In the genomic region with DNA sequence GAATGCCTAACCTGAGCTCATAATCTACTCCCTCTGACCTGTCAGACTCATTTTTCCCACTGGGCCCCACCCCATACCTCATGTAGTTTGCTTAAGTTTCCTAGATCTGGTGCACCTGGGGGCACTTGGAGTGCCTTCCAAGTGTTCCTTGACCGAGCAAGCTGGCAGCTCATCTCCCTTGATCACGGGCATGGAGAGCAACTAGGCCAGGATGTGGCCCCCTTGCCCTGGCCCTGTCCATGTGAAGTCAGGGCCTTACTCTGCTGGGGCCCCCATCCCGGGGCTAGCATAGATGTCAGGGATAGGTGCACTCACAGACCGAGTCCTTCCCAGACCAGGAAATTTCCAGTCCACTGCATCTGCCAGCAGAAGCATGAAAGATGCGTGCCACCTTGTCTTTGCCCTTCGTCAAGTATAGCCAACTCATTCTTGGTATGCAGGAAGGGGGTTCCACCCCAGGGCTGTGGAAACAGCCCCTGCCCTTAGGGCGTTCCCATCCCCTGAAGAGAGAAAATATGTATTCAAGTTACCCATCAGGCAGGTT, we compare ENCODE assay signal across 8 cellular contexts. TPM values are rescaled to one million over a fixed set of nuclear protein-coding genes. Genes with fewer than 3 reads are reported as not detected.
DNase-seq lines count a peak whose midpoint lies in the region; ATAC-seq and FAIRE-seq lines count a peak whose summit lies in the region.

No MANE protein-coding gene starts in this region.

- H3K9me3 ChIP-seq in HUES64 (ENCODE audit: insufficient read depth, low read depth, low read length) (no peaks in the 10 kb centered on the region), right cardiac atrium (ENCODE audit: control insufficient read depth, low read length) (no peaks in the 10 kb centered on the region), small intestine (ENCODE audit: control insufficient read depth, low read depth) (no peaks in the 10 kb centered on the region)

- FAIRE-seq in small intestine (lab: Jason Lieb, UNC): no peak

- ATAC-seq in GM19023 (IDR thresholded peaks at IDR 0.05; ENCODE audit: unreplicated experiment) (peak; percentile 3), right cardiac atrium (peak; percentile 23 to 40), HG02840 (IDR thresholded peaks at IDR 0.05; ENCODE audit: low FRiP score, unreplicated experiment) (no peak)

- 90% methylated on average over 7 of the region's 7 CpGs for WGBS in HUES64
- WGBS in right cardiac atrium: 28% methylated on average over 7 of the region's 7 CpGs
- 1 to 8% (median 3%) methylated on average over 7 of the region's 7 CpGs for WGBS in small intestine, 3 donors

- H3K4me1 Mint-ChIP-seq in activated naive CD4-positive, alpha-beta T cell treated with anti-CD3 and anti-CD28 coated beads, Interleukin-2, amount 50 U/mL, for 24 hours: peaks cover 82% of the 10 kb centered on the region

- peak overlapping the region; percentile 99 for H3K4me3 Mint-ChIP-seq in activated naive CD4-positive, alpha-beta T cell treated with anti-CD3 and anti-CD28 coated beads, Interleukin-2, amount 50 U/mL, for 24 hours

- peak overlapping the region; percentile 100 for H3K27ac Mint-ChIP-seq in activated naive CD4-positive, alpha-beta T cell treated with anti-CD3 and anti-CD28 coated beads, Interleukin-2, amount 50 U/mL, for 24 hours

- peaks cover 15% of the 10 kb centered on the region for H3K36me3 Mint-ChIP-seq in activated naive CD4-positive, alpha-beta T cell treated with anti-CD3 and anti-CD28 coated beads, Interleukin-2, amount 50 U/mL, for 24 hours

- no peaks in the 10 kb centered on the region for H3K27me3 Mint-ChIP-seq in activated naive CD4-positive, alpha-beta T cell treated with anti-CD3 and anti-CD28 coated beads, Interleukin-2, amount 50 U/mL, for 24 hours

- H3K27ac ChIP-seq in HUES64 (ENCODE audit: low read depth, low read length): peak overlapping the region; percentile 60; the same call in 1 of the 2 replicates
- H3K27ac ChIP-seq in right cardiac atrium (ENCODE audit: low read length): peak overlapping the region; percentile 92
- H3K27ac ChIP-seq in small intestine (ENCODE audit: low read depth in 1 of 2, low read length in 1 of 2): peak overlapping the region; percentile 93 to 99

- H3K4me1 ChIP-seq in HUES64 (ENCODE audit: insufficient read depth, low read length) (peaks cover 9% of the 10 kb centered on the region), right cardiac atrium (ENCODE audit: control insufficient read depth, insufficient read depth, low read length) (peaks cover 5% of the 10 kb centered on the region), small intestine (ENCODE audit: control insufficient read depth in 2 of 2, insufficient read depth in 1 of 2, low read depth in 1 of 2, low read length in 1 of 2) (peaks cover 5 to 26% of the 10 kb centered on the region in 2 donors)

- peak overlapping the region; percentile 87 for H3K9ac ChIP-seq in HUES64 (ENCODE audit: low read depth, low read length)

- H3K27me3 ChIP-seq in HUES64 (ENCODE audit: insufficient read depth, low read length) (peaks cover 10% of the 10 kb centered on the region; the same call in 1 of the 2 replicates), right cardiac atrium (ENCODE audit: control insufficient read depth, insufficient read depth) (no peaks in the 10 kb centered on the region), small intestine (ENCODE audit: control insufficient read depth in 2 of 2, insufficient read depth in 2 of 2, low read length in 2 of 2) (no peaks in the 10 kb centered on the region)

- peaks cover 5% of the 10 kb centered on the region for H3K9me3 Mint-ChIP-seq in activated naive CD4-positive, alpha-beta T cell treated with anti-CD3 and anti-CD28 coated beads, Interleukin-2, amount 50 U/mL, for 24 hours

- H3K36me3 ChIP-seq in HUES64 (ENCODE audit: insufficient read depth, low read length) (no peaks in the 10 kb centered on the region), small intestine (ENCODE audit: control insufficient read depth in 2 of 2, insufficient read depth in 2 of 2, low read length in 2 of 2) (no peaks in the 10 kb centered on the region)

- intact Hi-C loops in right cardiac atrium (cut with DNase I): no loop called here

- H3K4me3 ChIP-seq in HUES64 (ENCODE audit: low read length): peak overlapping the region; percentile 73
- peak overlapping the region; percentile 74 for H3K4me3 ChIP-seq in right cardiac atrium (ENCODE audit: low read length)
- peak overlapping the region; percentile 74 to 78 for H3K4me3 ChIP-seq in small intestine (ENCODE audit: low read depth in 1 of 2, low read length in 2 of 2)

- DNase-seq in right cardiac atrium (peak in 1 of 3 donors; percentile 64), small intestine (peak; percentile 81), OCI-M2 (lab: John Stamatoyannopoulos, UW; ENCODE audit: unreplicated experiment) (no peak), AG08396 (ENCODE audit: low spot score) (no peak)

RNA-seq across cellular contexts. Expression of gene SLC22A5, which starts 41.9 kb away (rescaled TPM):
- 1.4 TPM for polyA plus RNA-seq in HUES64 (2013, experiment 1 of 2)
- polyA plus RNA-seq in HUES64 (2013, experiment 2 of 2): 1.7 TPM
- total RNA-seq in right cardiac atrium: 10 to 100 TPM in 3 of 4 donors, 1 to 10 TPM in 1; 9.3 to 17.5 (median 14.4) TPM
- polyA plus RNA-seq in right cardiac atrium (5.7 TPM), small intestine (10 to 100 TPM in 2 of 3 donors, 1 to 10 TPM in 1; 9.4 to 22.1 (median 21.6) TPM)
